In the genomic region with DNA sequence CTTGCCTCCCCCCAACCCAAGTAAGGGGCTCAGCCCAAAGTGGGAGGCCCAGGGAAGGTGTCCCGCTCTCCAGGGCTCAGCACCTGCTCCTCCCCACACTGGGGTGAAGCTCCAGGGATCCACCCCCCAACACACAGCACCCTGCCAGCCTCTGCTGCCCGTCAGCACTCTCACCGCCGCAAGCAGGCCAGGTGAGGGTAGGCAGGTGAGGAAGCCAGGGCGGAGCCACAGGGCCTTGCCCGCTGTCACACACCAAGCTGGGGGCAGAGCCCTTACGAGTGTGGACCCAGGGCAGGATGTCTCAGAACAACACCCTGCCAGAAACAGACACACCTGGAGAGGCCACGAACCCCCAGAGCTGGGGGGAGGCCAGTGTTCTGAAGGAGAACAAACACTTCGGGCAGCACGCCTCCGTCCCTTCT, we compare ENCODE assay signal across 17 cellular contexts. TPM values are rescaled to one million over a fixed set of nuclear protein-coding genes. Genes with fewer than 3 reads are reported as not detected.
DNase-seq lines count a peak whose midpoint lies in the region; FAIRE-seq and TF ChIP-seq lines count a peak whose summit lies in the region.
"Had no signal": no experiment of that assay in that cellular context is flagged by ENCODE, and none has a peak within 500 bp of the region (broad histone marks: within the 10 kb centered on the region; RNA-seq: fewer than 3 reads in every experiment).

No MANE protein-coding gene starts in this region.

- DNase-seq in DMS153 treated with DMSO at 0.1 percent for 48 hours (lab: John Stamatoyannopoulos, UW; ENCODE audit: unreplicated experiment) (peak; percentile 13), kidney tubule cell (ENCODE audit: low spot score) (peak; percentile 24), small intestine (peak; percentile 90), Ammon's horn (ENCODE audit: low spot score) (no peak)
- DNase-seq in activated CD8-positive, alpha-beta memory T cell treated with anti-CD3 and anti-CD28 coated beads for 24 hours: no peak
- DNase-seq in T-helper 2 cell treated with Interferon-gamma antibody and Interleukin-4, amounts not matched to agents 5 μg/mL and 100 μg/mL, for 36 hours (ENCODE audit: low spot score): no peak
- DNase-seq: activated T-cell treated with anti-CD3 and anti-CD28 coated beads, Interleukin-2, amount 50 U/mL, for 72 hours; IMR-90; NCI-H1436 treated with DMSO at 0.1 percent for 48 hours; NK-92 treated with Interleukin-12 subunit alpha and Interleukin-12 subunit beta, amount 100 ng/mL, for 24 hours; stimulated activated CD4-positive, alpha-beta T cell treated with anti-CD3 and anti-CD28 coated beads, Interleukin-2, amount 100 ng/mL, for 24 hours; stimulated activated naive B cell treated with anti-CD40 and anti-IgM and Interleukin-4, amounts not matched to agents 10 μg/mL and 1 μg/mL and 100 μg/mL, for 72 hours had no signal

- H3K4me3 ChIP-seq in small intestine (ENCODE audit: low read depth in 1 of 2, low read length in 2 of 2): no peak overlapping the region
- H3K4me3 ChIP-seq: SK-N-MC had no signal

- H3K4me1 ChIP-seq in small intestine (ENCODE audit: control insufficient read depth in 2 of 2, insufficient read depth in 1 of 2, low read depth in 1 of 2, low read length in 1 of 2): peaks cover 3 to 13% of the 10 kb centered on the region in 2 donors

- no peaks in the 10 kb centered on the region for H3K27me3 Mint-ChIP-seq in T-helper 2 cell treated with Interferon-gamma antibody and Interleukin-4, amounts not matched to agents 5 μg/mL and 100 μg/mL, for 36 hours (ENCODE audit: low read depth)
- H3K27me3 Mint-ChIP-seq: progenitor cell of endocrine pancreas; stimulated activated naive B cell treated with anti-CD40 and anti-IgM and Interleukin-4, amounts not matched to agents 10 μg/mL and 1 μg/mL and 100 μg/mL, for 72 hours had no signal

- H3K27ac ChIP-seq in VCaP: peak overlapping the region; percentile 72
- peak overlapping the region; percentile 83 to 97 for H3K27ac ChIP-seq in small intestine (ENCODE audit: low read depth in 1 of 2, low read length in 1 of 2)
- H3K27ac ChIP-seq: SK-N-MC had no signal

- TF ChIP-seq CTCF in VCaP (conservative IDR thresholded peaks at IDR 0.05): no peak

- H3K9me3 Mint-ChIP-seq in T-helper 2 cell treated with Interferon-gamma antibody and Interleukin-4, amounts not matched to agents 5 μg/mL and 100 μg/mL, for 36 hours: no peaks in the 10 kb centered on the region
- H3K9me3 Mint-ChIP-seq: activated T-cell treated with anti-CD3 and anti-CD28 coated beads, Interleukin-2, amount 50 U/mL, for 72 hours; endodermal cell; stimulated activated naive B cell treated with anti-CD40 and anti-IgM and Interleukin-4, amounts not matched to agents 10 μg/mL and 1 μg/mL and 100 μg/mL, for 72 hours had no signal

- no peak for FAIRE-seq in small intestine (lab: Jason Lieb, UNC)
- FAIRE-seq: astrocyte had no signal

- no peaks in the 10 kb centered on the region for H3K9me3 ChIP-seq in small intestine (ENCODE audit: control insufficient read depth, low read depth)

- no peak overlapping the region for H3K4me3 Mint-ChIP-seq in T-helper 2 cell treated with Interferon-gamma antibody and Interleukin-4, amounts not matched to agents 5 μg/mL and 100 μg/mL, for 36 hours
- H3K4me3 Mint-ChIP-seq: activated T-cell treated with anti-CD3 and anti-CD28 coated beads, Interleukin-2, amount 50 U/mL, for 72 hours; endodermal cell; stimulated activated naive B cell treated with anti-CD40 and anti-IgM and Interleukin-4, amounts not matched to agents 10 μg/mL and 1 μg/mL and 100 μg/mL, for 72 hours had no signal

- peaks cover 2 to 4% of the 10 kb centered on the region in 2 donors for H3K36me3 ChIP-seq in small intestine (ENCODE audit: control insufficient read depth in 2 of 2, insufficient read depth in 2 of 2, low read length in 2 of 2)

- 19 to 61% (median 40%) methylated on average over 11 of the region's 11 CpGs for WGBS in small intestine, 3 donors

- H3K27me3 ChIP-seq in small intestine (ENCODE audit: control insufficient read depth in 2 of 2, insufficient read depth in 2 of 2, low read length in 2 of 2): no peaks in the 10 kb centered on the region

- H3K4me1 Mint-ChIP-seq in T-helper 2 cell treated with Interferon-gamma antibody and Interleukin-4, amounts not matched to agents 5 μg/mL and 100 μg/mL, for 36 hours (ENCODE audit: low read depth): peaks cover 36% of the 10 kb centered on the region

- no peak overlapping the region for H3K27ac Mint-ChIP-seq in T-helper 2 cell treated with Interferon-gamma antibody and Interleukin-4, amounts not matched to agents 5 μg/mL and 100 μg/mL, for 36 hours
- H3K27ac Mint-ChIP-seq: activated T-cell treated with anti-CD3 and anti-CD28 coated beads, Interleukin-2, amount 50 U/mL, for 72 hours; endodermal cell; stimulated activated naive B cell treated with anti-CD40 and anti-IgM and Interleukin-4, amounts not matched to agents 10 μg/mL and 1 μg/mL and 100 μg/mL, for 72 hours had no signal

- no peaks in the 10 kb centered on the region for H3K36me3 Mint-ChIP-seq in T-helper 2 cell treated with Interferon-gamma antibody and Interleukin-4, amounts not matched to agents 5 μg/mL and 100 μg/mL, for 36 hours (ENCODE audit: low read depth)
- H3K36me3 Mint-ChIP-seq: stimulated activated naive B cell treated with anti-CD40 and anti-IgM and Interleukin-4, amounts not matched to agents 10 μg/mL and 1 μg/mL and 100 μg/mL, for 72 hours had no signal

RNA-seq across cellular contexts. Expression of a gene that starts 19.5 kb away (rescaled TPM):
- polyA plus RNA-seq in small intestine: 100 to 1,000 TPM in 2 of 3 donors, 10 to 100 TPM in 1; 56.9 to 162 (median 135) TPM

RNA-seq across cellular contexts. Expression of a gene that starts 19.9 kb away (rescaled TPM):
- 10 to 100 TPM; 18.8 to 30.3 (median 24.9) TPM for polyA plus RNA-seq in small intestine

Comparison
In these comparisons a context has a peak if more than half of its experiments do, and no peak if none do; other contexts are left out.
1. DNase-seq: peak in DMS153 treated with DMSO at 0.1 percent for 48 hours (single experiment), kidney tubule cell (single experiment) and small intestine (single experiment); none in Ammon's horn (single experiment), activated CD8-positive, alpha-beta memory T cell treated with anti-CD3 and anti-CD28 coated beads for 24 hours (single experiment) and T-helper 2 cell treated with Interferon-gamma antibody and Interleukin-4, amounts not matched to agents 5 μg/mL and 100 μg/mL, for 36 hours (single experiment).